Comparison of ENCODE assay signal across 27 cellular contexts in the genomic region with DNA sequence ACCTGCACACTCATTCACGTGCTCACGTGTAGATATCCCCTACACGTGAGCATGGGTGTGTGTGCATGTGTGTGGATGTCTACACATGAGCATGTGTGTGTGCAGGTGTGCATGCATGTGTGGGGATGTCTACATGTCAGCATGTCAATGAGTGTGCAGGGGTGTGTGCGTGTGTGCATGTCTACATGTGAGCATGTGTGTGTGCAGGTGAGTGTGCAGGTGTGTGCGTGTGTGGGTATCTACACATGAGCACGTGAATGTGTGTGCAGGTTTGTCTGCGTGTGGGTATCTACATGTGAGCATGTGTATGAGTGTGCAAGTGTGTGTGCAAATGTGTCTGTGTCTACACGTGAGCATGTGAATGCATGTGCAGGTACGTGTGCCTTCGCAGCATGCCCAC.
"Had no signal": no experiment of that assay in that cellular context is flagged by ENCODE, and none has a peak within 500 bp of the region (broad histone marks: within the 10 kb centered on the region; RNA-seq: fewer than 3 reads in every experiment).

No MANE protein-coding gene starts in this region.

- H3K4me1 Mint-ChIP-seq: activated B cell treated with CpG ODN at 0.5 μM for 24 hours; activated CD4-positive, alpha-beta T cell treated with anti-CD3 and anti-CD28 coated beads for 36 hours; stimulated activated effector memory CD8-positive, alpha-beta T cell treated with anti-CD3 and anti-CD28 coated beads, Interleukin-12 subunit alpha, Interleukin-12 subunit beta, amount 100 ng/mL, for 72 hours had no signal

- H3K27ac Mint-ChIP-seq: activated B cell treated with CpG ODN at 0.5 μM for 24 hours; activated CD4-positive, alpha-beta T cell treated with anti-CD3 and anti-CD28 coated beads for 36 hours; activated CD8-positive, alpha-beta T cell treated with anti-CD3 and anti-CD28 coated beads, Interleukin-2, amount 10 ng/mL, durations not matched to agents 7 days and 5 days; activated naive CD8-positive, alpha-beta T cell; nephron progenitor cell; stimulated activated effector memory CD8-positive, alpha-beta T cell treated with anti-CD3 and anti-CD28 coated beads, Interleukin-12 subunit alpha, Interleukin-12 subunit beta, amount 100 ng/mL, for 72 hours; stimulated activated naive CD8-positive, alpha-beta T cell treated with anti-CD3 and anti-CD28 coated beads, Interleukin-15, Interleukin-2, amounts not matched to agents 100 ng/mL and 50 ng/mL, for 24 hours; T-helper 2 cell treated with Interferon-gamma antibody and Interleukin-4, amounts not matched to agents 5 μg/mL and 100 μg/mL, for 36 hours; type B pancreatic cell had no signal

- H3K9me3 ChIP-seq: colonic mucosa, uterus had no signal

- FAIRE-seq: endothelial cell of umbilical vein, islet of Langerhans had no signal

- ATAC-seq: activated CD4-positive, alpha-beta T cell treated with anti-CD3 and anti-CD28 coated beads for 36 hours; activated CD8-positive, alpha-beta T cell treated with anti-CD3 and anti-CD28 coated beads, Interleukin-2, amount 10 ng/mL, durations not matched to agents 7 days and 5 days; left ventricle myocardium superior; sciatic nerve; stimulated activated effector memory CD8-positive, alpha-beta T cell treated with anti-CD3 and anti-CD28 coated beads, Interleukin-12 subunit alpha, Interleukin-12 subunit beta, amount 100 ng/mL, for 72 hours had no signal

- H3K27me3 Mint-ChIP-seq: activated B cell treated with CpG ODN at 0.5 μM for 24 hours had no signal

- H3K27me3 ChIP-seq: colonic mucosa, uterus had no signal

- H3K27ac ChIP-seq: colonic mucosa, heart left ventricle, skin epidermis, thoracic aorta, uterus had no signal

- H3K36me3 Mint-ChIP-seq: activated naive CD8-positive, alpha-beta T cell; stimulated activated effector memory CD8-positive, alpha-beta T cell treated with anti-CD3 and anti-CD28 coated beads, Interleukin-12 subunit alpha, Interleukin-12 subunit beta, amount 100 ng/mL, for 72 hours had no signal

- H3K36me3 ChIP-seq: colonic mucosa, heart left ventricle, thoracic aorta, uterus had no signal

- H3K4me1 ChIP-seq: colonic mucosa, uterus had no signal

- H3K4me3 Mint-ChIP-seq: activated B cell treated with CpG ODN at 0.5 μM for 24 hours; activated CD4-positive, alpha-beta T cell treated with anti-CD3 and anti-CD28 coated beads for 36 hours; activated CD8-positive, alpha-beta T cell treated with anti-CD3 and anti-CD28 coated beads, Interleukin-2, amount 10 ng/mL, durations not matched to agents 7 days and 5 days; activated naive CD8-positive, alpha-beta T cell; nephron progenitor cell; stimulated activated effector memory CD8-positive, alpha-beta T cell treated with anti-CD3 and anti-CD28 coated beads, Interleukin-12 subunit alpha, Interleukin-12 subunit beta, amount 100 ng/mL, for 72 hours; stimulated activated naive CD8-positive, alpha-beta T cell treated with anti-CD3 and anti-CD28 coated beads, Interleukin-15, Interleukin-2, amounts not matched to agents 100 ng/mL and 50 ng/mL, for 24 hours; T-helper 2 cell treated with Interferon-gamma antibody and Interleukin-4, amounts not matched to agents 5 μg/mL and 100 μg/mL, for 36 hours had no signal

- DNase-seq: activated B cell treated with CpG ODN at 0.5 μM for 24 hours; activated CD4-positive, alpha-beta T cell treated with anti-CD3 and anti-CD28 coated beads for 36 hours; activated CD8-positive, alpha-beta T cell treated with anti-CD3 and anti-CD28 coated beads, Interleukin-2, amount 10 ng/mL, durations not matched to agents 7 days and 5 days; activated effector memory CD4-positive, alpha-beta T cell treated with Interleukin-2 at 50 U/mL for 16 hours; activated naive CD4-positive, alpha-beta T cell treated with Interleukin-2 at 50 U/mL for 16 hours; anterior cingulate cortex; cerebellar nuclear complex; colonic mucosa; effector memory CD4-positive, alpha-beta T cell; heart left ventricle; left ventricle myocardium superior; nephron progenitor cell; occipital lobe; stimulated activated CD4-positive, alpha-beta T cell treated with anti-CD3 and anti-CD28 coated beads, Interleukin-12 subunit alpha, Interleukin-12 subunit beta, amount 100 ng/mL, for 4 hours; stimulated activated CD4-positive, alpha-beta T cell treated with anti-CD3 and anti-CD28 coated beads, Interleukin-4, amount 100 ng/mL, for 24 hours; T-helper 1 cell; uterus had no signal

- H3K4me3 ChIP-seq: colonic mucosa, heart left ventricle, skin epidermis, thoracic aorta, uterus had no signal
